ENCODE assay signal across 1 cellular context in genomic region chr6:37819802-37820712, GRCh38.
TF ChIP-seq lines count a peak whose summit lies in the region.

No MANE protein-coding gene starts in this region.

TF ChIP-seq in H1, 55 proteins besides CTCF, POLR2A, EP300 and RAD21 (continued from another document):
- TF ChIP-seq E2F6 (IDR thresholded peaks at IDR 0.05) (no peak), KDM1A (IDR thresholded peaks at IDR 0.05; ENCODE audit: borderline replicate concordance, low read length) (no peak), PHF8 (conservative IDR thresholded peaks at IDR 0.05; ENCODE audit: low read depth, low read length) (no peak; the same call in 1 of the 2 replicates), RXRA (IDR thresholded peaks at IDR 0.05; ENCODE audit: insufficient read depth, low read depth, low read length) (no peak), SIN3A (conservative IDR thresholded peaks at IDR 0.05 in 1 of 2, IDR thresholded peaks at IDR 0.05 in 1 of 2; ENCODE audit: low read depth in 1 of 2, low read length in 2 of 2) (peak; percentile 6 to 48; a peak in 1 of 4 replicates), TBP (IDR thresholded peaks at IDR 0.05; ENCODE audit: low read depth, low read length) (peak; percentile 21; the same call in 1 of the 2 replicates)
TF ChIP-seq in H1: peak in this region for 8.
